18 cellular contexts compared by ENCODE assay signal in the genomic region with DNA sequence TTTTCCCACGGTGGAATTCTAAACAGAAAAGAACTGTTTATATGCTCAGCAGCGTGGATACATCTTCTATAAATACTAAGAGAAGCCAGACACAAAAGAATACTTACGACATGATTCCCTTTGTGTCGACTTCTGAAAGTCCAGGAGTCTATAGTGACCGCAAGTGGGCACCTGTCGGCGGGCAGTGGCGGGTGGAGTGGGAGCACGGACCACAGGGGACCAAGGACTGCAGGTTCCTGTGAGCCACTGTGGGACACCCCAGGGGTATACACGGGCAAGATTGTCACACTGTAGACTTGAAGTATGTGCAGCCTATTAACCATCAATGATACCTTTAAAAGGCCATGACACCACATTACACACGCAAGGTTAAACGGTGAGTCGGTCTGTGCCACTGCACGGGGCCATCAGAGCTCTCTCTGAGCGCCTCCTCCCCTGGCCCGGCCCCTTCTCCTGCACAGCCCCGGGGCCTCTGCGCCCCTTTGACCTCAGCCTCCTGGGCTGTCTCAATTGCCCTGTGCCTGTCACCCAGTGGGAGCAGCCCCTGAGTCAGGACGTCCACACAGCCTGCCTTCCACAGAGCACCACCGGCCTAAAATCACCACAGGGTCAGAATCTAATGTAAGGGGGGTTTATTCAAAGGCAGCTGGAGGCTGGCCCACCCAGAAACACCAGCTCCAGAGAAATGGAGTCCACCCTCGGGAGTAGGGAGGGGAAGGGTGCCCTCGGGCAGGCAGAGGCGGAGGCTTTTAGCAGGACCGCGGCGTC.
DNase-seq lines count a peak whose midpoint lies in the region; ATAC-seq, FAIRE-seq and TF ChIP-seq lines count a peak whose summit lies in the region.
"Had no signal": no experiment of that assay in that cellular context is flagged by ENCODE, and none has a peak within 500 bp of the region (broad histone marks: within the 10 kb centered on the region; RNA-seq: fewer than 3 reads in every experiment).

No MANE protein-coding gene starts in this region.

- no peaks in the 10 kb centered on the region for H4K20me1 ChIP-seq in endothelial cell of umbilical vein (replicated peaks; ENCODE audit: control insufficient read depth, extremely low read depth, insufficient read depth, low read length)

- ATAC-seq in left cardiac atrium (no peak), GM19452 (IDR thresholded peaks at IDR 0.05; ENCODE audit: unreplicated experiment) (no peak)
- ATAC-seq in stimulated activated naive CD8-positive, alpha-beta T cell treated with anti-CD3 and anti-CD28 coated beads, Interleukin-15, amount 100 ng/mL, for 72 hours: peak; percentile 18

- H3K9me3 Mint-ChIP-seq in stimulated activated naive CD8-positive, alpha-beta T cell treated with anti-CD3 and anti-CD28 coated beads, Interleukin-15, amount 100 ng/mL, for 72 hours: no peaks in the 10 kb centered on the region

- POLR2A ChIA-PET in endothelial cell of umbilical vein (lab: Charles Lee): no interaction called here

- no peaks in the 10 kb centered on the region for H3K79me2 ChIP-seq in endothelial cell of umbilical vein (ENCODE audit: control insufficient read depth, insufficient read depth, low read length)

- intact Hi-C loops in left cardiac atrium (cut with DNase I): no loop called here
- intact Hi-C loops in cardiac septum (cut with DNase I): no loop called here
- intact Hi-C loops in endothelial cell of umbilical vein (cut with micrococcal nuclease): no loop called here

- H3K36me3 ChIP-seq in endothelial cell of umbilical vein (ENCODE audit: control insufficient read depth in 2 of 2, extremely low read depth in 1 of 2, insufficient read depth in 2 of 2, low read length in 2 of 2) (no peaks in the 10 kb centered on the region), H7 (replicated peaks; ENCODE audit: control insufficient read depth, insufficient read depth, low read length) (no peaks in the 10 kb centered on the region)
- H3K36me3 ChIP-seq: brain microvascular endothelial cell, right atrium auricular region had no signal

- H3K4me3 ChIP-seq in Jurkat, Clone E6-1 (ENCODE audit: low read length): peak overlapping the region; percentile 34
- no peak overlapping the region for H3K4me3 ChIP-seq in endothelial cell of umbilical vein (replicated peaks in 1 of 3; ENCODE audit: insufficient read depth in 1 of 3, low read depth in 1 of 3, low read length in 3 of 3)
- H3K4me3 ChIP-seq in H7 (ENCODE audit: insufficient read depth, low read depth, low read length): no peak overlapping the region
- H3K4me3 ChIP-seq: dorsolateral prefrontal cortex, right atrium auricular region, SK-N-MC had no signal

- H3K27me3 Mint-ChIP-seq in stimulated activated naive CD8-positive, alpha-beta T cell treated with anti-CD3 and anti-CD28 coated beads, Interleukin-15, amount 100 ng/mL, for 72 hours: peaks cover 37% of the 10 kb centered on the region

- dilution Hi-C loops in endothelial cell of umbilical vein (cut with MboI; ENCODE audit: extremely low pct_ligation_motif_present, low sequenced_read_pairs): no loop called here

- no peaks in the 10 kb centered on the region for H3K9me3 ChIP-seq in endothelial cell of umbilical vein (replicated peaks; ENCODE audit: control insufficient read depth, insufficient read depth, low read length)
- H3K9me3 ChIP-seq: right atrium auricular region had no signal

- H3K4me2 ChIP-seq in endothelial cell of umbilical vein (ENCODE audit: insufficient read depth, low read length): no peak overlapping the region

- TF ChIP-seq POLR2A in endothelial cell of umbilical vein (IDR thresholded peaks at IDR 0.05; ENCODE audit: low read depth, low read length): no peak

- peaks cover 2 to 5% of the 10 kb centered on the region in 2 experiments for H3K27me3 ChIP-seq in endothelial cell of umbilical vein (ENCODE audit: control insufficient read depth in 2 of 2, insufficient read depth in 2 of 2, low read length in 2 of 2)
- no peaks in the 10 kb centered on the region for H3K27me3 ChIP-seq in H7 (ENCODE audit: control insufficient read depth, insufficient read depth, low read length)
- H3K27me3 ChIP-seq: brain microvascular endothelial cell, right atrium auricular region had no signal

- no TSS peak for BruUV-seq in endothelial cell of umbilical vein (replicated peaks; lab: Mats Ljungman, UMichigan)

- H2AFZ ChIP-seq in endothelial cell of umbilical vein (ENCODE audit: low read depth, low read length): no peak overlapping the region

- CTCF ChIA-PET in endothelial cell of umbilical vein (lab: Charles Lee): no interaction called here

- no peak overlapping the region for H3K27ac Mint-ChIP-seq in stimulated activated naive CD8-positive, alpha-beta T cell treated with anti-CD3 and anti-CD28 coated beads, Interleukin-15, amount 100 ng/mL, for 72 hours

- no peak overlapping the region for H3K9ac ChIP-seq in endothelial cell of umbilical vein (replicated peaks; ENCODE audit: extremely low read depth, insufficient read depth, low read length)

- DNase-seq in left cardiac atrium (peak; percentile 16), cardiac septum (ENCODE audit: low spot score) (no peak), endothelial cell of umbilical vein (ENCODE audit: low read depth, low spot score) (no peak), H7 (no peak), ecto neural progenitor cell (ENCODE audit: low spot score) (no peak)
- DNase-seq in Jurkat, Clone E6-1 (ENCODE audit: low read depth, low spot score): no peak
- DNase-seq in stimulated activated naive CD8-positive, alpha-beta T cell treated with anti-CD3 and anti-CD28 coated beads, Interleukin-15, amount 100 ng/mL, for 72 hours: no peak
- DNase-seq: activated effector memory CD4-positive, alpha-beta T cell treated with Interleukin-2 at 50 U/mL for 16 hours; brain microvascular endothelial cell; dorsolateral prefrontal cortex; islet precursor cell; midbrain; NCI-H2081 treated with DMSO at 0.1 percent for 48 hours; NCI-H524; stimulated activated CD4-positive, alpha-beta T cell treated with anti-CD3 and anti-CD28 coated beads, Interleukin-1b, Interleukin-23, amount 100 ng/mL, for 48 hours had no signal

- FAIRE-seq in endothelial cell of umbilical vein (lab: Jason Lieb, UNC): peak; percentile 12

- no peaks in the 10 kb centered on the region for H3K4me1 ChIP-seq in endothelial cell of umbilical vein (ENCODE audit: control insufficient read depth, extremely low read depth, insufficient read depth, low read length)

- H3K4me1 Mint-ChIP-seq in stimulated activated naive CD8-positive, alpha-beta T cell treated with anti-CD3 and anti-CD28 coated beads, Interleukin-15, amount 100 ng/mL, for 72 hours: peaks cover 64% of the 10 kb centered on the region

- no peak overlapping the region for H3K27ac ChIP-seq in endothelial cell of umbilical vein (ENCODE audit: insufficient read depth, low read depth, low read length)
- H3K27ac ChIP-seq: brain microvascular endothelial cell, SK-N-MC had no signal

- no peaks in the 10 kb centered on the region for H3K9me1 ChIP-seq in endothelial cell of umbilical vein (replicated peaks; ENCODE audit: control insufficient read depth, extremely low read depth, insufficient read depth, low read length)

- TF ChIP-seq CTCF in endothelial cell of umbilical vein (IDR thresholded peaks at IDR 0.05; ENCODE audit: extremely low read depth in 1 of 2, insufficient read depth in 1 of 2, low read depth in 1 of 2, low read length in 2 of 2): no peak

- H3K4me3 Mint-ChIP-seq in stimulated activated naive CD8-positive, alpha-beta T cell treated with anti-CD3 and anti-CD28 coated beads, Interleukin-15, amount 100 ng/mL, for 72 hours: peak overlapping the region; percentile 1 to 54

TF ChIP-seq in endothelial cell of umbilical vein, 7 proteins besides CTCF, POLR2A, EP300 and RAD21:
- TF ChIP-seq POLR2AphosphoS5 (IDR thresholded peaks at IDR 0.05; ENCODE audit: insufficient read depth, low read depth, low read length) (no peak), MYC (IDR thresholded peaks at IDR 0.05; ENCODE audit: low read depth, low read length) (no peak), FOS (IDR thresholded peaks at IDR 0.05; ENCODE audit: borderline replicate concordance, insufficient read depth, low read length) (no peak), EZH2 (IDR thresholded peaks at IDR 0.05; ENCODE audit: borderline replicate concordance, low read depth, low read length, severe bottlenecking) (no peak), MAX (IDR thresholded peaks at IDR 0.05; ENCODE audit: insufficient read depth, insufficient read length) (no peak), GATA2 (IDR thresholded peaks at IDR 0.05; ENCODE audit: insufficient read depth, insufficient read length, low read depth, low read length) (no peak), JUN (IDR thresholded peaks at IDR 0.05; ENCODE audit: borderline replicate concordance, insufficient read depth, insufficient read length, low read depth) (no peak)
